Comparison of ENCODE assay signal across 11 cellular contexts in the genomic region with DNA sequence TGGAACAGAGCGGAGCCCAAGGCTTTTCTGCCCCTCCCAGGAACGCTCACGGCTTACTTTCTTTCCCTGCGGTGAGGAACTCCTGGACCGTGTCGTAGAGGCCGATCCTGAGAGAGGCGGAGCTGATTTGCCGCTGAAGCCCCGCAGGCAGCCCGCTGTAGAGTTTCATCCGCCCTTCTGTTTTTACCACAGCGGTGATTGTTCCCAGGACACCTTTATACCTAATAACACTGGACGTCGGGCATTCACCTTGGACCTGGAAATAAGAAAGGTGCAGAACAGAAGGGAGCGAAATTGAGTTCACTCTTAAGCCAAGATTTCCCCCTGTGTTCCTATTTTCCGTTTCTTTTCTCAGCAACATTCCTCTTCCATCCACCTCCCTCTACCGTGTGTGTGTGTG. TPM values are rescaled to one million over a fixed set of nuclear protein-coding genes. Genes with fewer than 3 reads are reported as not detected.
A peak's percentile ranks its signal among the peaks of the same experiment; 100 is the strongest.
DNase-seq lines count a peak whose midpoint lies in the region; ATAC-seq and TF ChIP-seq lines count a peak whose summit lies in the region.
"Had no signal": no experiment of that assay in that cellular context is flagged by ENCODE, and none has a peak within 500 bp of the region (broad histone marks: within the 10 kb centered on the region; RNA-seq: fewer than 3 reads in every experiment).

No MANE protein-coding gene starts in this region.

- H3K4me3 Mint-ChIP-seq in activated CD8-positive, alpha-beta T cell treated with anti-CD3 and anti-CD28 coated beads for 36 hours, result no peak overlapping the region
- H3K4me3 Mint-ChIP-seq in activated CD8-positive, alpha-beta T cell treated with anti-CD3 and anti-CD28 coated beads, Interleukin-2, amount 10 ng/mL, durations not matched to agents 7 days and 5 days, result no peak overlapping the region

- H3K9me3 ChIP-seq in body of pancreas (peaks cover 0 to 6% (median 0%) of the 10 kb centered on the region in 3 donors), stomach (peaks cover 0 to 17% (median 14%) of the 10 kb centered on the region in 4 donors)

- intact Hi-C loops in activated CD8-positive, alpha-beta T cell treated with anti-CD3 and anti-CD28 coated beads for 36 hours (cut with micrococcal nuclease), result no loop called here
- intact Hi-C loops in body of pancreas (cut with DNase I), result no loop called here
- intact Hi-C loops in stomach (cut with DNase I; ENCODE audit: low total_unique reads), result no loop called here

- no peak for ATAC-seq in activated CD8-positive, alpha-beta T cell treated with anti-CD3 and anti-CD28 coated beads for 36 hours
- ATAC-seq in activated CD8-positive, alpha-beta T cell treated with anti-CD3 and anti-CD28 coated beads, Interleukin-2, amount 10 ng/mL, durations not matched to agents 7 days and 5 days, result no peak
- peak; percentile 46 for ATAC-seq in body of pancreas
- no peak for ATAC-seq in GM21381 (IDR thresholded peaks at IDR 0.05; ENCODE audit: unreplicated experiment)
- ATAC-seq in GM21528 (IDR thresholded peaks at IDR 0.05; ENCODE audit: low FRiP score, unreplicated experiment), result no peak

- no peak overlapping the region for H3K27ac ChIP-seq in body of pancreas
- H3K27ac ChIP-seq in stomach, result no peak overlapping the region
- H3K27ac ChIP-seq: A549, Peyer's patch had no signal

- H3K36me3 ChIP-seq in body of pancreas (replicated peaks in 1 of 2; ENCODE audit: insufficient read depth in 1 of 2, low read depth in 2 of 2) (no peaks in the 10 kb centered on the region), kidney epithelial cell (ENCODE audit: control insufficient read depth, insufficient read depth, low read length) (no peaks in the 10 kb centered on the region), stomach (no peaks in the 10 kb centered on the region)
- H3K36me3 ChIP-seq: Peyer's patch had no signal

- H3K9me3 Mint-ChIP-seq in activated CD8-positive, alpha-beta T cell treated with anti-CD3 and anti-CD28 coated beads for 36 hours, result peaks cover 12% of the 10 kb centered on the region
- H3K9me3 Mint-ChIP-seq in activated CD8-positive, alpha-beta T cell treated with anti-CD3 and anti-CD28 coated beads, Interleukin-2, amount 10 ng/mL, durations not matched to agents 7 days and 5 days (ENCODE audit: insufficient read depth), result no peaks in the 10 kb centered on the region

- H3K4me3 ChIP-seq in body of pancreas, result no peak overlapping the region
- H3K4me3 ChIP-seq in kidney epithelial cell (ENCODE audit: low read depth, low read length), result peak overlapping the region; percentile 27
- peak overlapping the region; percentile 13 to 70 (median 22) for H3K4me3 ChIP-seq in stomach

- H3K27me3 Mint-ChIP-seq in activated CD8-positive, alpha-beta T cell treated with anti-CD3 and anti-CD28 coated beads for 36 hours, result peaks cover 59% of the 10 kb centered on the region
- H3K27me3 Mint-ChIP-seq in activated CD8-positive, alpha-beta T cell treated with anti-CD3 and anti-CD28 coated beads, Interleukin-2, amount 10 ng/mL, durations not matched to agents 7 days and 5 days (ENCODE audit: low read depth), result peaks cover 59% of the 10 kb centered on the region

- H3K27ac Mint-ChIP-seq in activated CD8-positive, alpha-beta T cell treated with anti-CD3 and anti-CD28 coated beads for 36 hours, result no peak overlapping the region
- H3K27ac Mint-ChIP-seq in activated CD8-positive, alpha-beta T cell treated with anti-CD3 and anti-CD28 coated beads, Interleukin-2, amount 10 ng/mL, durations not matched to agents 7 days and 5 days, result no peak overlapping the region

- peak; percentile 4 for DNase-seq in activated CD8-positive, alpha-beta T cell treated with anti-CD3 and anti-CD28 coated beads for 36 hours
- no peak for DNase-seq in activated CD8-positive, alpha-beta T cell treated with anti-CD3 and anti-CD28 coated beads, Interleukin-2, amount 10 ng/mL, durations not matched to agents 7 days and 5 days
- DNase-seq in body of pancreas, result peak; percentile 6 to 44 (median 16)
- no peak for DNase-seq in kidney epithelial cell (ENCODE audit: low read depth)
- DNase-seq in stomach, result no peak
- no peak for DNase-seq in HK-2 (ENCODE audit: unreplicated experiment)

- TF ChIP-seq EP300 in stomach (IDR thresholded peaks at IDR 0.05), result no peak

- POLR2A ChIA-PET in activated CD8-positive, alpha-beta T cell treated with anti-CD3 and anti-CD28 coated beads for 36 hours (lab: Charles Lee), result interaction anchor here (1.2 kb wide), 1 partner anchor 24 kb away, joined by 3 read pairs; no protein-coding TSS in a partner anchor
- POLR2A ChIA-PET in activated CD8-positive, alpha-beta T cell treated with anti-CD3 and anti-CD28 coated beads, Interleukin-2, amount 10 ng/mL, durations not matched to agents 7 days and 5 days (lab: Charles Lee), result no interaction called here

- peaks cover 20% of the 10 kb centered on the region for H3K4me1 ChIP-seq in body of pancreas
- H3K4me1 ChIP-seq in stomach, result peaks cover 14 to 25% (median 21%) of the 10 kb centered on the region in 4 donors
- H3K4me1 ChIP-seq: A549 had no signal

- CTCF ChIA-PET in activated CD8-positive, alpha-beta T cell treated with anti-CD3 and anti-CD28 coated beads for 36 hours (lab: Charles Lee), result interaction anchor here (1.1 kb wide), 1 partner anchor 43 kb away, joined by 4 read pairs; a partner anchor contains a TSS
- CTCF ChIA-PET in activated CD8-positive, alpha-beta T cell treated with anti-CD3 and anti-CD28 coated beads, Interleukin-2, amount 10 ng/mL, durations not matched to agents 7 days and 5 days (lab: Charles Lee), result interaction anchor here (0.8 to 1.0 kb wide), 2 partner anchors 12 to 44 kb away, joined by 3 to 6 read pairs; a partner anchor contains a TSS

- H3K27me3 ChIP-seq in body of pancreas (peaks cover 0 to 11% of the 10 kb centered on the region in 2 donors), kidney epithelial cell (ENCODE audit: control insufficient read depth, insufficient read depth, low read length) (peaks cover 23% of the 10 kb centered on the region), stomach (peaks cover 0 to 82% (median 56%) of the 10 kb centered on the region in 3 donors)

- TF ChIP-seq POLR2A in body of pancreas (IDR thresholded peaks at IDR 0.05) (no peak), stomach (IDR thresholded peaks at IDR 0.05) (no peak)

- H3K36me3 Mint-ChIP-seq in activated CD8-positive, alpha-beta T cell treated with anti-CD3 and anti-CD28 coated beads for 36 hours (ENCODE audit: low read depth), result peaks cover 3% of the 10 kb centered on the region
- no peaks in the 10 kb centered on the region for H3K36me3 Mint-ChIP-seq in activated CD8-positive, alpha-beta T cell treated with anti-CD3 and anti-CD28 coated beads, Interleukin-2, amount 10 ng/mL, durations not matched to agents 7 days and 5 days (ENCODE audit: low read depth)

- peaks cover 10% of the 10 kb centered on the region for H3K4me1 Mint-ChIP-seq in activated CD8-positive, alpha-beta T cell treated with anti-CD3 and anti-CD28 coated beads for 36 hours (ENCODE audit: low read depth)
- H3K4me1 Mint-ChIP-seq in activated CD8-positive, alpha-beta T cell treated with anti-CD3 and anti-CD28 coated beads, Interleukin-2, amount 10 ng/mL, durations not matched to agents 7 days and 5 days (ENCODE audit: low read depth), result peaks cover 8% of the 10 kb centered on the region

- WGBS in body of pancreas, 2 donors, result 3 to 5% methylated on average over 18 of the region's 18 CpGs
- WGBS in stomach, 5 donors, result 6 to 10% (median 6%) methylated on average over 17 to 18 of the region's 18 CpGs

- TF ChIP-seq CTCF in activated CD8-positive, alpha-beta T cell treated with anti-CD3 and anti-CD28 coated beads for 36 hours (IDR thresholded peaks at IDR 0.05), result no peak
- TF ChIP-seq CTCF in body of pancreas (IDR thresholded peaks at IDR 0.05), result no peak
- TF ChIP-seq CTCF in kidney epithelial cell (IDR thresholded peaks at IDR 0.05; ENCODE audit: insufficient read depth, low read length, poor library complexity, severe bottlenecking), result no peak
- no peak for TF ChIP-seq CTCF in stomach (IDR thresholded peaks at IDR 0.05)

RNA-seq across cellular contexts. Expression of a gene that starts 1.0 kb away (rescaled TPM):
- not detected for total RNA-seq in activated CD8-positive, alpha-beta T cell treated with anti-CD3 and anti-CD28 coated beads for 36 hours
- not detected for total RNA-seq in activated CD8-positive, alpha-beta T cell treated with anti-CD3 and anti-CD28 coated beads, Interleukin-2, amount 10 ng/mL, durations not matched to agents 7 days and 5 days
- not detected for total RNA-seq in body of pancreas
- 0.58 TPM in 1 of 2 replicates, not detected in the other for total RNA-seq in kidney epithelial cell
- under 1 TPM in 1 of 5 donors, not detected in 4; 0.37 TPM for total RNA-seq in stomach
- polyA plus RNA-seq in stomach, result not detected
- total RNA-seq: glomerular endothelial cell, Peyer's patch had no signal

RNA-seq across cellular contexts. Expression of a gene that starts 43.8 kb away (rescaled TPM):
- total RNA-seq in activated CD8-positive, alpha-beta T cell treated with anti-CD3 and anti-CD28 coated beads for 36 hours, result 10 to 100 TPM; 11.9 to 15.8 TPM
- total RNA-seq in activated CD8-positive, alpha-beta T cell treated with anti-CD3 and anti-CD28 coated beads, Interleukin-2, amount 10 ng/mL, durations not matched to agents 7 days and 5 days, result 10 to 100 TPM; 13.1 to 15.5 TPM
- total RNA-seq in body of pancreas, result 10 to 100 TPM; 16.6 to 29.7 TPM
- total RNA-seq in kidney epithelial cell, result 21.4 and 60.5 TPM in 2 replicates
- total RNA-seq in stomach, result 10 to 100 TPM in 4 of 5 donors, 1 to 10 TPM in 1; 4.3 to 38.7 (median 22.3) TPM
- polyA plus RNA-seq in stomach, result 1 to 10 TPM; 2.1 to 6.0 (median 4.2) TPM

Comparison
In these comparisons a context has a peak if more than half of its experiments do, and no peak if none do; other contexts are left out.
1. DNase-seq: peak in activated CD8-positive, alpha-beta T cell treated with anti-CD3 and anti-CD28 coated beads for 36 hours (single experiment) and body of pancreas (4 of 4); none in activated CD8-positive, alpha-beta T cell treated with anti-CD3 and anti-CD28 coated beads, Interleukin-2, amount 10 ng/mL, durations not matched to agents 7 days and 5 days (single experiment), kidney epithelial cell (single experiment), stomach (single experiment) and HK-2 (single experiment).
2. H3K4me3 ChIP-seq: peak in kidney epithelial cell (single experiment) and stomach (4 of 4); none in body of pancreas (0 of 2).